In the genomic region with DNA sequence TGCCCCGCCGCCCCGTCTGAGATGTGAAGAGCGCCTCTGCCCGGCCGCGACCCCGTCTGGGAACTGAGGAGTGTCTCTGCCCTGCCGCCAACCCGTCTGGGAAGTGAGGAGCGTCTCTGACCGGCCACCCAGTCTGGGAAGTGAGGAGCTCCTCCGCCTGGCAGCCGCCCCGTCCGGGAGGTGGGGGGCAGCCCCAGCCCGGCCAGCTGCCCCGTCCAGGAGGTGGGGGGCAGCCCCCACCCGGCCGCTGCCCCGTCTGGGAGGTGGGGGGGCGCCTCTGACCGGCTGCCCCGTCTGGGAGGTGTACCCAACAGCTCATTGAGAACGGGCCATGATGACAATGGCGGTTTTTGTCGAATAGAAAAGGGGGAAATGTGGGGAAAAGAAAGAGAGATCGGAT, we compare ENCODE assay signal across 1 cellular context. TPM values are rescaled to one million over a fixed set of nuclear protein-coding genes. Genes with fewer than 3 reads are reported as not detected.
"Had no signal": no experiment of that assay in that cellular context is flagged by ENCODE, and none has a peak within 500 bp of the region (broad histone marks: within the 10 kb centered on the region; RNA-seq: fewer than 3 reads in every experiment).

No MANE protein-coding gene starts in this region.

RNA-seq across cellular contexts. Expression of a gene that starts 8.7 kb away (rescaled TPM):
- total RNA-seq: H7 had no signal
